ENCODE assay signal across 11 cellular contexts in genomic region chr6:165556116-165556843, GRCh38.
DNase-seq lines count a peak whose midpoint lies in the region; ATAC-seq and TF ChIP-seq lines count a peak whose summit lies in the region.
"Had no signal": no experiment of that assay in that cellular context is flagged by ENCODE, and none has a peak within 500 bp of the region (broad histone marks: within the 10 kb centered on the region; RNA-seq: fewer than 3 reads in every experiment).

No MANE protein-coding gene starts in this region.

- H3K9me3 ChIP-seq in body of pancreas (no peaks in the 10 kb centered on the region), lung (ENCODE audit: control insufficient read depth in 2 of 2, insufficient read depth in 1 of 2, low read length in 1 of 2) (no peaks in the 10 kb centered on the region)

- H3K36me3 Mint-ChIP-seq in type B pancreatic cell = peaks cover 2% of the 10 kb centered on the region
- H3K36me3 Mint-ChIP-seq in stimulated activated memory B cell treated with anti-CD40 and anti-IgM and Interleukin-4, amounts not matched to agents 10 μg/mL and 1 μg/mL and 100 μg/mL, for 72 hours = no peaks in the 10 kb centered on the region
- H3K36me3 Mint-ChIP-seq: activated naive CD4-positive, alpha-beta T cell treated with anti-CD3 and anti-CD28 coated beads, Interleukin-2, amount 50 U/mL, for 72 hours; CD8-positive, alpha-beta memory T cell had no signal

- no peak for TF ChIP-seq CTCF in body of pancreas (IDR thresholded peaks at IDR 0.05)
- TF ChIP-seq CTCF in lung (IDR thresholded peaks at IDR 0.05; ENCODE audit: control extremely low read depth, extremely low read depth) = no peak
- no peak for TF ChIP-seq CTCF in type B pancreatic cell (conservative IDR thresholded peaks at IDR 0.05)

- 34% methylated on average over 3 of the region's 3 CpGs for WGBS in body of pancreas, 2 donors
- 31 to 54% methylated on average over 3 of the region's 3 CpGs for WGBS in lung, 2 donors

- peaks cover 5% of the 10 kb centered on the region for H3K9me3 Mint-ChIP-seq in type B pancreatic cell
- peaks cover 2% of the 10 kb centered on the region for H3K9me3 Mint-ChIP-seq in stimulated activated memory B cell treated with anti-CD40 and anti-IgM and Interleukin-4, amounts not matched to agents 10 μg/mL and 1 μg/mL and 100 μg/mL, for 72 hours

- H3K4me1 Mint-ChIP-seq in type B pancreatic cell (ENCODE audit: unreplicated experiment) = peaks cover 10% of the 10 kb centered on the region
- H3K4me1 Mint-ChIP-seq in stimulated activated memory B cell treated with anti-CD40 and anti-IgM and Interleukin-4, amounts not matched to agents 10 μg/mL and 1 μg/mL and 100 μg/mL, for 72 hours = no peaks in the 10 kb centered on the region
- H3K4me1 Mint-ChIP-seq: CD8-positive, alpha-beta memory T cell had no signal

- H3K27ac ChIP-seq in body of pancreas (peak overlapping the region; percentile 0 to 31 (median 24)), lung (ENCODE audit: low read depth in 1 of 2, low read length in 1 of 2) (no peak overlapping the region)

- no peak overlapping the region for H3K4me3 ChIP-seq in body of pancreas
- no peak overlapping the region for H3K4me3 ChIP-seq in lung

- DNase-seq in NCI-H1105 treated with DMSO at 0.1 percent for 48 hours (lab: John Stamatoyannopoulos, UW) = peak; percentile 93
- DNase-seq in body of pancreas = peak in 3 of 4 donors; percentile 32 to 56 (median 47)
- DNase-seq in lung (ENCODE audit: low spot score) = no peak
- DNase-seq in type B pancreatic cell (ENCODE audit: extremely low spot score, unreplicated experiment) = no peak
- no peak for DNase-seq in Kasumi-1 (lab: John Stamatoyannopoulos, UW)
- DNase-seq in posterior cingulate gyrus = no peak
- DNase-seq: activated CD4-positive, alpha-beta T cell treated with anti-CD3 and anti-CD28 coated beads, Interleukin-2, amount 50 U/mL, for 48 hours; CD8-positive, alpha-beta memory T cell had no signal

- no peak overlapping the region for H3K27ac Mint-ChIP-seq in type B pancreatic cell
- H3K27ac Mint-ChIP-seq in stimulated activated memory B cell treated with anti-CD40 and anti-IgM and Interleukin-4, amounts not matched to agents 10 μg/mL and 1 μg/mL and 100 μg/mL, for 72 hours = no peak overlapping the region
- H3K27ac Mint-ChIP-seq: activated naive CD4-positive, alpha-beta T cell treated with anti-CD3 and anti-CD28 coated beads, Interleukin-2, amount 50 U/mL, for 72 hours; CD8-positive, alpha-beta memory T cell had no signal

- H3K36me3 ChIP-seq in body of pancreas (replicated peaks in 1 of 2; ENCODE audit: insufficient read depth in 1 of 2, low read depth in 2 of 2) (no peaks in the 10 kb centered on the region), lung (ENCODE audit: control insufficient read depth in 2 of 2, insufficient read depth in 2 of 2, low read length in 2 of 2) (no peaks in the 10 kb centered on the region)

- intact Hi-C loops in body of pancreas (cut with DNase I) = no loop called here
- intact Hi-C loops in posterior cingulate gyrus (cut with DNase I) = no loop called here

- TF ChIP-seq POLR2A in body of pancreas (IDR thresholded peaks at IDR 0.05) = no peak

- no peak overlapping the region for H3K4me3 Mint-ChIP-seq in type B pancreatic cell
- no peak overlapping the region for H3K4me3 Mint-ChIP-seq in stimulated activated memory B cell treated with anti-CD40 and anti-IgM and Interleukin-4, amounts not matched to agents 10 μg/mL and 1 μg/mL and 100 μg/mL, for 72 hours
- H3K4me3 Mint-ChIP-seq: CD8-positive, alpha-beta memory T cell had no signal

- no peaks in the 10 kb centered on the region for H3K27me3 ChIP-seq in body of pancreas
- no peaks in the 10 kb centered on the region for H3K27me3 ChIP-seq in lung (ENCODE audit: control insufficient read depth, insufficient read depth)

- peak; percentile 58 for ATAC-seq in GM18498 (IDR thresholded peaks at IDR 0.05; ENCODE audit: unreplicated experiment)
- ATAC-seq in body of pancreas = peak; percentile 66
- ATAC-seq in lung (ENCODE audit: insufficient read depth, low FRiP score) = peak; percentile 55
- no peak for ATAC-seq in stimulated activated memory B cell treated with anti-CD40 and anti-IgM and Interleukin-4, amounts not matched to agents 10 μg/mL and 1 μg/mL and 100 μg/mL, for 72 hours
- ATAC-seq: activated naive CD4-positive, alpha-beta T cell treated with anti-CD3 and anti-CD28 coated beads, Interleukin-2, amount 50 U/mL, for 72 hours had no signal

- H3K27me3 Mint-ChIP-seq in type B pancreatic cell = no peaks in the 10 kb centered on the region
- no peaks in the 10 kb centered on the region for H3K27me3 Mint-ChIP-seq in stimulated activated memory B cell treated with anti-CD40 and anti-IgM and Interleukin-4, amounts not matched to agents 10 μg/mL and 1 μg/mL and 100 μg/mL, for 72 hours
- H3K27me3 Mint-ChIP-seq: CD8-positive, alpha-beta memory T cell had no signal

- H3K4me1 ChIP-seq in body of pancreas (peaks cover 30% of the 10 kb centered on the region), lung (ENCODE audit: control insufficient read depth in 2 of 2, insufficient read depth in 2 of 2, low read length in 2 of 2) (peaks cover 0 to 15% of the 10 kb centered on the region in 2 donors)

Comparison
In these comparisons a context has a peak if more than half of its experiments do, and no peak if none do; other contexts are left out.
1. DNase-seq: peak in NCI-H1105 treated with DMSO at 0.1 percent for 48 hours (single experiment) and body of pancreas (3 of 4); none in lung (single experiment), type B pancreatic cell (single experiment), Kasumi-1 (0 of 2) and posterior cingulate gyrus (0 of 10).
2. H3K27ac ChIP-seq: peak in body of pancreas (4 of 4); none in lung (0 of 2).